In genomic region chr2:209556354-209556961, GRCh38 we compare ENCODE assay signal across 7 cellular contexts.
DNase-seq lines count a peak whose midpoint lies in the region; ATAC-seq and TF ChIP-seq lines count a peak whose summit lies in the region.

No MANE protein-coding gene starts in this region.

- no peak overlapping the region for H3K27ac ChIP-seq in HCT116 (ENCODE audit: low read depth, low read length)

- H3K9ac ChIP-seq in HCT116 (ENCODE audit: low read length) = no peak overlapping the region

- H3K27me3 ChIP-seq in HCT116 (ENCODE audit: insufficient read depth, low read length) = no peaks in the 10 kb centered on the region

- H3K9me2 ChIP-seq in HCT116 (ENCODE audit: insufficient read depth) = no peaks in the 10 kb centered on the region

- H3K27me3 Mint-ChIP-seq in osteocyte (ENCODE audit: unreplicated experiment) (no peaks in the 10 kb centered on the region), mesothelial cell of epicardium (ENCODE audit: low read depth) (no peaks in the 10 kb centered on the region)

- H3K36me3 ChIP-seq in HCT116 (ENCODE audit: control insufficient read depth in 1 of 2, insufficient read depth in 2 of 2, low read length in 2 of 2) (no peaks in the 10 kb centered on the region), mucosa of descending colon (ENCODE audit: low read depth) (no peaks in the 10 kb centered on the region)

- H3K4me1 ChIP-seq in HCT116 (ENCODE audit: control insufficient read depth in 1 of 2, insufficient read depth in 2 of 2, low read length in 2 of 2) = no peaks in the 10 kb centered on the region
- H3K4me1 ChIP-seq in mucosa of descending colon (ENCODE audit: low read depth) = no peaks in the 10 kb centered on the region

- POLR2A ChIA-PET in HCT116 (lab: Charles Lee) = no interaction called here

- H2AFZ ChIP-seq in HCT116 (ENCODE audit: low read depth, low read length, poor library complexity, severe bottlenecking) = no peak overlapping the region

- DNase-seq in HCT116 (ENCODE audit: low read depth, low spot score) (peak; percentile 27), NCI-H146 (lab: John Stamatoyannopoulos, UW) (peak; percentile 20), dermis blood vessel endothelial cell (peak; percentile 80), osteocyte (ENCODE audit: extremely low spot score, unreplicated experiment) (no peak), mucosa of descending colon (no peak), mesothelial cell of epicardium (ENCODE audit: low spot score in 2 of 2, unreplicated experiment in 2 of 2) (no peak)

- H3K4me1 Mint-ChIP-seq in osteocyte (ENCODE audit: unreplicated experiment) (no peaks in the 10 kb centered on the region), mesothelial cell of epicardium (peaks cover 11% of the 10 kb centered on the region)

- CTCF ChIA-PET in HCT116 (lab: Charles Lee) = interaction anchor here (2.8 to 2.9 kb wide), 2 partner anchors 131 to 222 kb away, joined by 10 to 23 read pairs; no protein-coding TSS in a partner anchor

- H3K9me3 ChIP-seq in HCT116 (ENCODE audit: control insufficient read depth in 1 of 2, insufficient read depth in 1 of 2, low read depth in 1 of 2, low read length in 2 of 2) = no peaks in the 10 kb centered on the region
- no peaks in the 10 kb centered on the region for H3K9me3 ChIP-seq in mucosa of descending colon

- peak; percentile 92 for ATAC-seq in HCT116
- ATAC-seq in mucosa of descending colon = no peak

- H3K4me3 ChIP-seq in HCT116 (replicated peaks in 1 of 2; ENCODE audit: low read depth in 1 of 2, low read length in 2 of 2) = no peak overlapping the region
- H3K4me3 ChIP-seq in mucosa of descending colon = no peak overlapping the region

- H3K27ac Mint-ChIP-seq in osteocyte (ENCODE audit: unreplicated experiment) (no peak overlapping the region), mesothelial cell of epicardium (no peak overlapping the region)

- no peak for TF ChIP-seq POLR2A in HCT116 (IDR thresholded peaks at IDR 0.05; ENCODE audit: borderline replicate concordance, extremely low read depth, insufficient read depth, insufficient read length)

- no peaks in the 10 kb centered on the region for H3K36me3 Mint-ChIP-seq in osteocyte (ENCODE audit: unreplicated experiment)
- no peaks in the 10 kb centered on the region for H3K36me3 Mint-ChIP-seq in mesothelial cell of epicardium

- H3K79me2 ChIP-seq in HCT116 (ENCODE audit: insufficient read depth, low read length) = no peaks in the 10 kb centered on the region

- TF ChIP-seq CTCF in GM12873 (IDR thresholded peaks at IDR 0.05; ENCODE audit: insufficient read depth, low read depth, low read length, missing control alignments) (peak; percentile 52), HCT116 (IDR thresholded peaks at IDR 0.05 in 2 of 3, conservative IDR thresholded peaks at IDR 0.05 in 1 of 3; ENCODE audit: borderline replicate concordance in 1 of 3, insufficient read depth in 1 of 3, low read depth in 2 of 3, low read length in 2 of 3) (peak; percentile 48 to 76 (median 58)), osteocyte (IDR thresholded peaks at IDR 0.05) (peak; percentile 82), mucosa of descending colon (IDR thresholded peaks at IDR 0.05) (no peak), mesothelial cell of epicardium (IDR thresholded peaks at IDR 0.05; ENCODE audit: unreplicated experiment) (no peak)

- no peak overlapping the region for H3K4me2 ChIP-seq in HCT116 (ENCODE audit: low read length)

- no peaks in the 10 kb centered on the region for H4K20me1 ChIP-seq in HCT116 (ENCODE audit: insufficient read depth)

- intact Hi-C loops in HCT116 (cut with micrococcal nuclease) (loop anchor here (1.0 to 10.0 kb wide), 3 partner anchors 131 to 1162 kb away; no protein-coding TSS in a partner anchor), mucosa of descending colon (cut with DNase I, micrococcal nuclease) (no loop called here)

- no peak overlapping the region for H3K4me3 Mint-ChIP-seq in osteocyte (ENCODE audit: unreplicated experiment)
- no peak overlapping the region for H3K4me3 Mint-ChIP-seq in mesothelial cell of epicardium

- no peaks in the 10 kb centered on the region for H3K9me3 Mint-ChIP-seq in osteocyte (ENCODE audit: unreplicated experiment)
- no peaks in the 10 kb centered on the region for H3K9me3 Mint-ChIP-seq in mesothelial cell of epicardium

- BruUV-seq in HCT116 (replicated peaks; lab: Mats Ljungman, UMichigan) = no TSS peak

- peak; percentile 85 for TF ChIP-seq RAD21 in HCT116 (IDR thresholded peaks at IDR 0.05; ENCODE audit: low read depth)

- RAD21 ChIA-PET in HCT116 (lab: Charles Lee; ENCODE audit: low non-redundant PET in 1 of 2, low total read pairs in 2 of 2, uncharacterized antibody in 2 of 2, unreplicated experiment in 2 of 2) = interaction anchor here in 1 of 2 experiments (1.2 kb wide), 1 partner anchor 133 kb away, joined by 3 read pairs; the partner anchor contains the start of gene MAP2

TF ChIP-seq in HCT116, 20 proteins besides CTCF, POLR2A, EP300 and RAD21:
- TF ChIP-seq CBX3 (IDR thresholded peaks at IDR 0.05; ENCODE audit: low read depth) (0 out of 2 replicates have a peak, but pooled peaks have one; percentile 16), ZBTB33 (IDR thresholded peaks at IDR 0.05; ENCODE audit: extremely low read depth, insufficient replicate concordance, low read length) (no peak)

Comparison
In these comparisons a context has a peak if more than half of its experiments do, and no peak if none do; other contexts are left out.
1. CTCF ChIP-seq: peak in GM12873 (single experiment), HCT116 (3 of 3) and osteocyte (single experiment); none in mucosa of descending colon (single experiment) and mesothelial cell of epicardium (single experiment).
2. DNase-seq: peak in HCT116 (single experiment), NCI-H146 (single experiment) and dermis blood vessel endothelial cell (single experiment); none in osteocyte (single experiment), mucosa of descending colon (0 of 3) and mesothelial cell of epicardium (0 of 2).